Comparison of ENCODE assay signal across 9 cellular contexts in genomic region chr6:3612341-3613041, GRCh38.
DNase-seq lines count a peak whose midpoint lies in the region; ATAC-seq and TF ChIP-seq lines count a peak whose summit lies in the region.
"Had no signal": no experiment of that assay in that cellular context is flagged by ENCODE, and none has a peak within 500 bp of the region (broad histone marks: within the 10 kb centered on the region; RNA-seq: fewer than 3 reads in every experiment).

No MANE protein-coding gene starts in this region.

- WGBS in sigmoid colon, 2 donors = 44 to 70% methylated on average over 8 of the region's 8 CpGs

- H3K27me3 ChIP-seq in sigmoid colon = no peaks in the 10 kb centered on the region
- H3K27me3 ChIP-seq: cardiac muscle cell had no signal

- TF ChIP-seq CTCF in sigmoid colon (IDR thresholded peaks at IDR 0.05) = no peak

- POLR2A ChIA-PET in HEK293T (lab: Yijun Ruan, JAX) = no interaction called here

- TF ChIP-seq POLR2A in sigmoid colon (IDR thresholded peaks at IDR 0.05) = no peak

- no peak for ATAC-seq in GM21529 (IDR thresholded peaks at IDR 0.05; ENCODE audit: unreplicated experiment)
- ATAC-seq in Right ventricle myocardium inferior = no peak

- CTCF ChIA-PET in HEK293T (lab: Yijun Ruan, JAX) = interaction anchor here (0.7 to 1.3 kb wide), 3 partner anchors 15 to 170 kb away, joined by 3 to 6 read pairs (median 3); no protein-coding TSS in a partner anchor

- intact Hi-C loops in sigmoid colon (cut with DNase I) = loop anchor here (5.0 kb wide), 1 partner anchor 155 kb away; the partner anchor contains the start of gene SLC22A23
- intact Hi-C loops in Right ventricle myocardium inferior (cut with DNase I) = no loop called here

- TF ChIP-seq EP300 in sigmoid colon (IDR thresholded peaks at IDR 0.05) = peak in 1 of 4 donors; percentile 34

- DNase-seq in HEK293T (ENCODE audit: extremely low spot score) (peak; percentile 44), NCI-H524 (lab: John Stamatoyannopoulos, UW) (peak; percentile 57 to 88), dermis microvascular lymphatic vessel endothelial cell (ENCODE audit: low read depth in 2 of 2) (peak; percentile 43 to 85), sigmoid colon (no peak), middle frontal gyrus (ENCODE audit: extremely low spot score, low spot score) (no peak), DMS79 treated with DMSO at 0.1 percent for 48 hours (lab: John Stamatoyannopoulos, UW) (no peak), Right ventricle myocardium inferior (ENCODE audit: missing footprints) (no peak)

- H3K36me3 ChIP-seq in sigmoid colon = no peaks in the 10 kb centered on the region
- H3K36me3 ChIP-seq: cardiac muscle cell had no signal

- H3K4me1 ChIP-seq in sigmoid colon = peaks cover 0 to 47% (median 25%) of the 10 kb centered on the region in 4 donors

- H3K4me3 ChIP-seq in sigmoid colon = no peak overlapping the region
- H3K4me3 ChIP-seq: cardiac muscle cell had no signal

- no peaks in the 10 kb centered on the region for H3K9me3 ChIP-seq in sigmoid colon

- peak overlapping the region; percentile 48 to 71 (median 62) for H3K27ac ChIP-seq in sigmoid colon
- H3K27ac ChIP-seq: cardiac muscle cell had no signal

TF ChIP-seq in HEK293T, 16 proteins besides CTCF, POLR2A, EP300 and RAD21:
- TF ChIP-seq NFRKB (IDR thresholded peaks at IDR 0.05) (no peak), HDGF (IDR thresholded peaks at IDR 0.05; ENCODE audit: borderline replicate concordance) (peak; percentile 52; the same call in 1 of the 2 replicates), PKNOX1 (IDR thresholded peaks at IDR 0.05) (peak; percentile 91), LEF1 (IDR thresholded peaks at IDR 0.05; ENCODE audit: borderline replicate concordance) (no peak), FOXK2 (IDR thresholded peaks at IDR 0.05) (no peak), FOXA1 (IDR thresholded peaks at IDR 0.05) (no peak), ARNT (IDR thresholded peaks at IDR 0.05) (peak; percentile 42; the same call in 1 of the 2 replicates), CTBP1 (IDR thresholded peaks at IDR 0.05; ENCODE audit: borderline replicate concordance) (peak; percentile 99)
TF ChIP-seq in HEK293T: peak in this region for 4.

Comparison
In these comparisons a context has a peak if more than half of its experiments do, and no peak if none do; other contexts are left out.
1. DNase-seq: peak in HEK293T (single experiment), NCI-H524 (2 of 2) and dermis microvascular lymphatic vessel endothelial cell (2 of 2); none in sigmoid colon (single experiment), middle frontal gyrus (single experiment), DMS79 treated with DMSO at 0.1 percent for 48 hours (single experiment) and Right ventricle myocardium inferior (single experiment).